9 cellular contexts compared by ENCODE assay signal in genomic region chr19:2663920-2664571, GRCh38. TPM values are rescaled to one million over a fixed set of nuclear protein-coding genes. Genes with fewer than 3 reads are reported as not detected.
DNase-seq lines count a peak whose midpoint lies in the region; ATAC-seq and TF ChIP-seq lines count a peak whose summit lies in the region.
"Had no signal": no experiment of that assay in that cellular context is flagged by ENCODE, and none has a peak within 500 bp of the region (broad histone marks: within the 10 kb centered on the region; RNA-seq: fewer than 3 reads in every experiment).

No MANE protein-coding gene starts in this region.

- no peak overlapping the region for H3K4me3 ChIP-seq in Loucy (ENCODE audit: low read length, poor library complexity, severe bottlenecking)
- no peak overlapping the region for H3K4me3 ChIP-seq in heart right ventricle

- H3K9me3 ChIP-seq in Loucy (ENCODE audit: insufficient read depth, low read depth, low read length) = no peaks in the 10 kb centered on the region; the same call in 1 of the 2 replicates
- H3K9me3 ChIP-seq in heart right ventricle = peaks cover 0 to 20% (median 6%) of the 10 kb centered on the region in 11 donors

- H3K4me2 ChIP-seq in Loucy (ENCODE audit: low read depth, low read length, poor library complexity, severe bottlenecking) = no peak overlapping the region

- H3K9me3 Mint-ChIP-seq in activated T-helper 2 cell treated with anti-CD3 and anti-CD28 coated beads, Interferon-gamma antibody, Interleukin-2, Interleukin-4, amounts not matched to agents 10 μg/mL and 5 μg/mL and 100 μg/mL, durations not matched to agents 14 hours and 24 hours and 36 hours = no peaks in the 10 kb centered on the region

- no peaks in the 10 kb centered on the region for H3K4me1 ChIP-seq in Loucy (ENCODE audit: insufficient read depth, low read length, poor library complexity, severe bottlenecking)
- H3K4me1 ChIP-seq in heart right ventricle = peaks cover 0 to 20% (median 8%) of the 10 kb centered on the region in 9 donors

- ATAC-seq in GM19468 (IDR thresholded peaks at IDR 0.05; ENCODE audit: extremely low read depth, unreplicated experiment) (peak; percentile 58), heart right ventricle (peak; percentile 85 to 98 (median 95)), GM19467 (IDR thresholded peaks at IDR 0.05; ENCODE audit: unreplicated experiment) (no peak)

- H2AFZ ChIP-seq in Loucy (ENCODE audit: low read length) = no peak overlapping the region

- H4K20me1 ChIP-seq in Loucy (ENCODE audit: insufficient read depth, low read length, poor library complexity, severe bottlenecking) = no peaks in the 10 kb centered on the region

- H3K4me3 Mint-ChIP-seq in activated T-helper 2 cell treated with anti-CD3 and anti-CD28 coated beads, Interferon-gamma antibody, Interleukin-2, Interleukin-4, amounts not matched to agents 10 μg/mL and 5 μg/mL and 100 μg/mL, durations not matched to agents 14 hours and 24 hours and 36 hours (ENCODE audit: low read depth) = no peak overlapping the region

- no peak overlapping the region for H3K27ac Mint-ChIP-seq in activated T-helper 2 cell treated with anti-CD3 and anti-CD28 coated beads, Interferon-gamma antibody, Interleukin-2, Interleukin-4, amounts not matched to agents 10 μg/mL and 5 μg/mL and 100 μg/mL, durations not matched to agents 14 hours and 24 hours and 36 hours

- H3K9me2 ChIP-seq in Loucy (replicated peaks; ENCODE audit: low read depth, low read length) = no peaks in the 10 kb centered on the region

- TF ChIP-seq CTCF in Loucy (conservative IDR thresholded peaks at IDR 0.05; ENCODE audit: low read length) = peak; percentile 42
- peak in 7 of 9 donors; percentile 25 to 56 (median 42) for TF ChIP-seq CTCF in heart right ventricle (IDR thresholded peaks at IDR 0.05)

- no peaks in the 10 kb centered on the region for H3K4me1 Mint-ChIP-seq in activated T-helper 2 cell treated with anti-CD3 and anti-CD28 coated beads, Interferon-gamma antibody, Interleukin-2, Interleukin-4, amounts not matched to agents 10 μg/mL and 5 μg/mL and 100 μg/mL, durations not matched to agents 14 hours and 24 hours and 36 hours (ENCODE audit: low read depth)

- H3K27me3 ChIP-seq in Loucy (ENCODE audit: insufficient read depth, low read length, poor library complexity, severe bottlenecking) (no peaks in the 10 kb centered on the region), heart right ventricle (no peaks in the 10 kb centered on the region)

- no peaks in the 10 kb centered on the region for H3K79me2 ChIP-seq in Loucy (ENCODE audit: insufficient read depth, low read length)

- no peaks in the 10 kb centered on the region for H3K36me3 ChIP-seq in Loucy (ENCODE audit: insufficient read depth, low read length)
- no peaks in the 10 kb centered on the region for H3K36me3 ChIP-seq in heart right ventricle

- peak overlapping the region; percentile 53 to 93 (median 86) for H3K27ac ChIP-seq in heart right ventricle
- H3K27ac ChIP-seq: C4-2B had no signal

- intact Hi-C loops in heart right ventricle (cut with DNase I) = loop anchor here in 3 of 10 donors (5.0 kb wide), 3 partner anchors 38 to 88 kb away; partner anchors contain the start of genes DIRAS1 (in 1 of the 3) and GNG7 (in 1 of the 3)
- intact Hi-C loops in activated T-helper 2 cell treated with anti-CD3 and anti-CD28 coated beads, Interferon-gamma antibody, Interleukin-2, Interleukin-4, amounts not matched to agents 10 μg/mL and 5 μg/mL and 100 μg/mL, durations not matched to agents 14 hours and 24 hours and 36 hours (cut with micrococcal nuclease) = no loop called here

- H3K36me3 Mint-ChIP-seq in activated T-helper 2 cell treated with anti-CD3 and anti-CD28 coated beads, Interferon-gamma antibody, Interleukin-2, Interleukin-4, amounts not matched to agents 10 μg/mL and 5 μg/mL and 100 μg/mL, durations not matched to agents 14 hours and 24 hours and 36 hours (ENCODE audit: low read depth) = no peaks in the 10 kb centered on the region

- no peaks in the 10 kb centered on the region for H3K27me3 Mint-ChIP-seq in activated T-helper 2 cell treated with anti-CD3 and anti-CD28 coated beads, Interferon-gamma antibody, Interleukin-2, Interleukin-4, amounts not matched to agents 10 μg/mL and 5 μg/mL and 100 μg/mL, durations not matched to agents 14 hours and 24 hours and 36 hours (ENCODE audit: low read depth)

- WGBS in heart right ventricle, 2 donors = 20 to 32% methylated on average over 18 of the region's 18 CpGs

- H3K9ac ChIP-seq in Loucy (ENCODE audit: low read depth, low read length, poor library complexity, severe bottlenecking) = no peak overlapping the region

- DNase-seq in Ammon's horn (ENCODE audit: low spot score) (peak; percentile 71), heart right ventricle (peak; percentile 74 to 81), NCI-H748 (lab: John Stamatoyannopoulos, UW; ENCODE audit: unreplicated experiment) (no peak), NCI-H1092 treated with DMSO at 0.1 percent for 48 hours (lab: John Stamatoyannopoulos, UW) (no peak)
- DNase-seq in activated T-helper 2 cell treated with anti-CD3 and anti-CD28 coated beads, Interferon-gamma antibody, Interleukin-2, Interleukin-4, amounts not matched to agents 10 μg/mL and 5 μg/mL and 100 μg/mL, durations not matched to agents 14 hours and 24 hours and 36 hours (ENCODE audit: low spot score) = no peak

- no peaks in the 10 kb centered on the region for H3F3A ChIP-seq in Loucy (ENCODE audit: low read depth)

RNA-seq across cellular contexts. Expression of gene GNG7, which starts 38.4 kb away (rescaled TPM):
- total RNA-seq in heart right ventricle = 10 to 100 TPM; 27.9 to 56.9 (median 39.7) TPM
- 10 to 100 TPM in 1 of 2 donors, 1 to 10 TPM in 1; 8.4 to 14.9 TPM for polyA plus RNA-seq in heart right ventricle
- 0.16 TPM in 2 replicates for total RNA-seq in activated T-helper 2 cell treated with anti-CD3 and anti-CD28 coated beads, Interferon-gamma antibody, Interleukin-2, Interleukin-4, amounts not matched to agents 10 μg/mL and 5 μg/mL and 100 μg/mL, durations not matched to agents 14 hours and 24 hours and 36 hours

RNA-seq across cellular contexts. Expression of gene DIRAS1, which starts 57.1 kb away (rescaled TPM):
- 100 to 1,000 TPM; 104 to 381 (median 184) TPM for total RNA-seq in heart right ventricle
- polyA plus RNA-seq in heart right ventricle = 100 to 1,000 TPM in 1 of 2 donors, 10 to 100 TPM in 1; 63.7 to 107 TPM
- total RNA-seq in activated T-helper 2 cell treated with anti-CD3 and anti-CD28 coated beads, Interferon-gamma antibody, Interleukin-2, Interleukin-4, amounts not matched to agents 10 μg/mL and 5 μg/mL and 100 μg/mL, durations not matched to agents 14 hours and 24 hours and 36 hours = 0.28 and 0.39 TPM in 2 replicates

Comparison
In these comparisons a context has a peak if more than half of its experiments do, and no peak if none do; other contexts are left out.
1. DNase-seq: peak in Ammon's horn (single experiment) and heart right ventricle (2 of 2); none in NCI-H748 (single experiment), NCI-H1092 treated with DMSO at 0.1 percent for 48 hours (single experiment) and activated T-helper 2 cell treated with anti-CD3 and anti-CD28 coated beads, Interferon-gamma antibody, Interleukin-2, Interleukin-4, amounts not matched to agents 10 μg/mL and 5 μg/mL and 100 μg/mL, durations not matched to agents 14 hours and 24 hours and 36 hours (single experiment).
2. RNA of gene GNG7, which starts 38.4 kb away (total RNA-seq): 27.9 to 56.9 TPM in heart right ventricle; 0.16 TPM in activated T-helper 2 cell treated with anti-CD3 and anti-CD28 coated beads, Interferon-gamma antibody, Interleukin-2, Interleukin-4, amounts not matched to agents 10 μg/mL and 5 μg/mL and 100 μg/mL, durations not matched to agents 14 hours and 24 hours and 36 hours; every median in the first group is over 10 times any median in the second.
3. RNA of gene DIRAS1, which starts 57.1 kb away (total RNA-seq): 104 to 381 TPM in heart right ventricle; 0.28 to 0.39 TPM in activated T-helper 2 cell treated with anti-CD3 and anti-CD28 coated beads, Interferon-gamma antibody, Interleukin-2, Interleukin-4, amounts not matched to agents 10 μg/mL and 5 μg/mL and 100 μg/mL, durations not matched to agents 14 hours and 24 hours and 36 hours; every median in the first group is over 10 times any median in the second.